ENCODE assay signal across 8 cellular contexts in genomic region chr14:76955575-76956252, GRCh38.
A peak's percentile ranks its signal among the peaks of the same experiment; 100 is the strongest.
DNase-seq lines count a peak whose midpoint lies in the region; ATAC-seq and TF ChIP-seq lines count a peak whose summit lies in the region.

No MANE protein-coding gene starts in this region.

- H3K27ac Mint-ChIP-seq in T-helper 17 cell, result peak overlapping the region; percentile 96

- intact Hi-C loops in breast epithelium (cut with DNase I; ENCODE audit: low total_unique reads), result no loop called here

- no peak for DNase-seq in AG04449 (ENCODE audit: low read depth, low spot score)
- peak; percentile 83 for DNase-seq in HT1080 (ENCODE audit: low read depth)
- peak; percentile 35 to 63 (median 47) for DNase-seq in T-helper 17 cell
- DNase-seq in breast epithelium (ENCODE audit: low spot score in 2 of 2), result no peak
- peak in 2 of 3 donors; percentile 21 to 57 for DNase-seq in stimulated activated CD4-positive, alpha-beta T cell treated with anti-CD3 and anti-CD28 coated beads, TNF-alpha, amount 100 ng/mL, for 48 hours (ENCODE audit: low read depth in 3 of 3)

- H3K4me3 ChIP-seq in AG04449 (ENCODE audit: low read depth, low read length) (peak overlapping the region; percentile 36), breast epithelium (peak overlapping the region; percentile 39 to 74 (median 51)), liver (ENCODE audit: low read depth in 1 of 3, low read length in 3 of 3) (peak overlapping the region in 1 of 3 donors; percentile 48)

- H3K36me3 ChIP-seq in breast epithelium (no peaks in the 10 kb centered on the region), liver (ENCODE audit: control insufficient read depth in 4 of 4, insufficient read depth in 3 of 4, low read depth in 1 of 4, low read length in 3 of 4) (no peaks in the 10 kb centered on the region)

- H3K27me3 Mint-ChIP-seq in T-helper 17 cell, result no peaks in the 10 kb centered on the region

- no peaks in the 10 kb centered on the region for H3K27me3 ChIP-seq in breast epithelium
- H3K27me3 ChIP-seq in liver (ENCODE audit: control insufficient read depth in 4 of 4, insufficient read depth in 4 of 4, low read length in 3 of 4), result no peaks in the 10 kb centered on the region

- peaks cover 11 to 20% of the 10 kb centered on the region in 2 donors for H3K4me1 ChIP-seq in breast epithelium
- peaks cover 3 to 32% (median 18%) of the 10 kb centered on the region in 4 donors for H3K4me1 ChIP-seq in liver (ENCODE audit: control insufficient read depth in 4 of 4, insufficient read depth in 4 of 4, low read length in 3 of 4)

- peak; percentile 39 for ATAC-seq in GM18907 (IDR thresholded peaks at IDR 0.05; ENCODE audit: unreplicated experiment)
- ATAC-seq in T-helper 17 cell, result peak; percentile 67
- ATAC-seq in HG03108 (IDR thresholded peaks at IDR 0.05; ENCODE audit: unreplicated experiment), result no peak

- H3K27ac ChIP-seq in breast epithelium, result peak overlapping the region; percentile 87 to 98
- peak overlapping the region; percentile 92 to 93 for H3K27ac ChIP-seq in liver (ENCODE audit: low read depth in 1 of 2, low read length in 2 of 2)

- TF ChIP-seq POLR2A in breast epithelium (IDR thresholded peaks at IDR 0.05), result no peak

- H3K36me3 Mint-ChIP-seq in T-helper 17 cell (ENCODE audit: low read depth), result peaks cover 4% of the 10 kb centered on the region

- WGBS in liver, result 23% methylated on average over 10 of the region's 10 CpGs

- H3K9me3 ChIP-seq in T-helper 17 cell (ENCODE audit: control insufficient read depth, low read length, poor library complexity, severe bottlenecking) (no peaks in the 10 kb centered on the region), breast epithelium (no peaks in the 10 kb centered on the region), liver (ENCODE audit: control insufficient read depth in 4 of 4, low read length in 3 of 4) (no peaks in the 10 kb centered on the region)

- TF ChIP-seq CTCF in AG04449 (IDR thresholded peaks at IDR 0.05; ENCODE audit: insufficient read depth, low read length, missing control alignments) (no peak), breast epithelium (IDR thresholded peaks at IDR 0.05) (no peak), liver (IDR thresholded peaks at IDR 0.05; ENCODE audit: low read depth, low read length, missing input control) (no peak)

- H3K4me1 Mint-ChIP-seq in T-helper 17 cell, result peaks cover 43% of the 10 kb centered on the region

- peak overlapping the region; percentile 90 for H3K4me3 Mint-ChIP-seq in T-helper 17 cell

- peak overlapping the region; percentile 20 to 21 for H3K9ac ChIP-seq in liver (ENCODE audit: low read depth in 1 of 2, low read length in 2 of 2)

- CTCF ChIA-PET in AG04449 (lab: Yijun Ruan, JAX), result interaction anchor here (0.8 to 9.7 kb wide), 7 partner anchors 8 to 98 kb away, joined by 3 to 59 read pairs (median 3); no protein-coding TSS in a partner anchor

- POLR2A ChIA-PET in AG04449 (lab: Yijun Ruan, JAX), result interaction anchor here (0.6 to 1.2 kb wide), 4 partner anchors 9 to 87 kb away, joined by 3 to 4 read pairs (median 3); no protein-coding TSS in a partner anchor

- no peak for TF ChIP-seq RAD21 in liver (IDR thresholded peaks at IDR 0.05)

TF ChIP-seq in liver, 16 proteins besides CTCF, POLR2A, EP300 and RAD21:
- TF ChIP-seq HNF4A (conservative IDR thresholded peaks at IDR 0.05), result no peak
- no peak for TF ChIP-seq HNF4G (IDR thresholded peaks at IDR 0.05)
- peak; percentile 72 for TF ChIP-seq YY1 (IDR thresholded peaks at IDR 0.05)

Comparison
In these comparisons a context has a peak if more than half of its experiments do, and no peak if none do; other contexts are left out.
1. DNase-seq: peak in HT1080 (single experiment), T-helper 17 cell (3 of 3) and stimulated activated CD4-positive, alpha-beta T cell treated with anti-CD3 and anti-CD28 coated beads, TNF-alpha, amount 100 ng/mL, for 48 hours (2 of 3); none in AG04449 (single experiment) and breast epithelium (0 of 2).